19 cellular contexts compared by ENCODE assay signal in genomic region chr16:29951966-29952365, GRCh38.
"Had no signal": no experiment of that assay in that cellular context is flagged by ENCODE, and none has a peak within 500 bp of the region (broad histone marks: within the 10 kb centered on the region; RNA-seq: fewer than 3 reads in every experiment).

No MANE protein-coding gene starts in this region.

- H3K27me3 Mint-ChIP-seq: activated T-helper 17 cell treated with anti-CD3 and anti-CD28 coated beads, Interleukin-2, amount 50 U/mL, for 72 hours; stimulated activated naive CD8-positive, alpha-beta T cell treated with anti-CD3 and anti-CD28 coated beads, Interleukin-15, amount 100 ng/mL, for 72 hours had no signal

- H3K27ac ChIP-seq: body of pancreas, esophagus squamous epithelium, heart left ventricle, left lung, testis, VCaP had no signal

- H3K4me1 Mint-ChIP-seq: activated T-helper 17 cell treated with anti-CD3 and anti-CD28 coated beads, Interleukin-2, amount 50 U/mL, for 72 hours; natural killer cell; stimulated activated naive CD8-positive, alpha-beta T cell treated with anti-CD3 and anti-CD28 coated beads, Interleukin-15, amount 100 ng/mL, for 72 hours; T-cell had no signal

- ATAC-seq: activated CD8-positive, alpha-beta T cell treated with anti-CD3 and anti-CD28 coated beads, Interleukin-2, amount 10 ng/mL, durations not matched to agents 7 days and 5 days; activated T-helper 17 cell treated with anti-CD3 and anti-CD28 coated beads, Interleukin-2, amount 50 U/mL, for 72 hours; body of pancreas; heart left ventricle; left lung; natural killer cell; stimulated activated naive CD8-positive, alpha-beta T cell treated with anti-CD3 and anti-CD28 coated beads, Interleukin-15, amount 100 ng/mL, for 72 hours; T-cell had no signal

- H3K4me3 Mint-ChIP-seq: activated CD8-positive, alpha-beta T cell treated with anti-CD3 and anti-CD28 coated beads, Interleukin-2, amount 10 ng/mL, durations not matched to agents 7 days and 5 days; activated naive CD4-positive, alpha-beta T cell treated with anti-CD3 and anti-CD28 coated beads for 36 hours; activated T-helper 17 cell treated with anti-CD3 and anti-CD28 coated beads, Interleukin-2, amount 50 U/mL, for 72 hours; natural killer cell; stimulated activated naive CD8-positive, alpha-beta T cell treated with anti-CD3 and anti-CD28 coated beads, Interleukin-15, amount 100 ng/mL, for 72 hours; T-cell had no signal

- H3K4me1 ChIP-seq: body of pancreas, esophagus squamous epithelium, heart left ventricle, left lung, testis had no signal

- DNase-seq: activated CD4-positive, alpha-beta T cell treated with anti-CD3 and anti-CD28 coated beads for 4 hours; activated CD8-positive, alpha-beta T cell treated with anti-CD3 and anti-CD28 coated beads, Interleukin-2, amount 10 ng/mL, durations not matched to agents 7 days and 5 days; activated naive CD4-positive, alpha-beta T cell treated with anti-CD3 and anti-CD28 coated beads for 36 hours; body of pancreas; cerebellar nuclear complex; esophagus squamous epithelium; foreskin melanocyte; heart left ventricle; left lung; natural killer cell; stimulated activated CD4-positive, alpha-beta T cell treated with anti-CD3 and anti-CD28 coated beads, Interleukin-4, amount 100 ng/mL, for 24 hours; stimulated activated naive CD8-positive, alpha-beta T cell treated with anti-CD3 and anti-CD28 coated beads, Interleukin-15, amount 100 ng/mL, for 72 hours; T-cell; testis had no signal

- H3K36me3 Mint-ChIP-seq: natural killer cell, T-cell had no signal

- H3K27ac Mint-ChIP-seq: activated CD8-positive, alpha-beta T cell treated with anti-CD3 and anti-CD28 coated beads, Interleukin-2, amount 10 ng/mL, durations not matched to agents 7 days and 5 days; activated naive CD4-positive, alpha-beta T cell treated with anti-CD3 and anti-CD28 coated beads for 36 hours; activated T-helper 17 cell treated with anti-CD3 and anti-CD28 coated beads, Interleukin-2, amount 50 U/mL, for 72 hours; natural killer cell; stimulated activated naive CD8-positive, alpha-beta T cell treated with anti-CD3 and anti-CD28 coated beads, Interleukin-15, amount 100 ng/mL, for 72 hours; T-cell had no signal

- H3K4me3 ChIP-seq: body of pancreas, esophagus squamous epithelium, heart left ventricle, left lung, testis had no signal

- H3K27me3 ChIP-seq: body of pancreas, esophagus squamous epithelium, heart left ventricle, left lung, testis had no signal

- FAIRE-seq: endometrium, keratinocyte, urothelium cell line had no signal

- H3K36me3 ChIP-seq: esophagus squamous epithelium, heart left ventricle, left lung had no signal

- H3K9me3 ChIP-seq: body of pancreas, esophagus squamous epithelium, left lung, testis had no signal

- H3K9me3 Mint-ChIP-seq: activated naive CD4-positive, alpha-beta T cell treated with anti-CD3 and anti-CD28 coated beads for 36 hours; natural killer cell had no signal
